1 cellular context compared by ENCODE assay signal in genomic region chr1:185156854-185157598, GRCh38.
TF ChIP-seq lines count a peak whose summit lies in the region.

TSS of gene SWT1 (plus strand) at chr1:185157167. CDS start at chr1:185160842, 3,675 bp downstream.
TSS of gene TRMT1L (minus strand) at chr1:185156953. CDS start at chr1:185156712, 241 bp downstream.

TF ChIP-seq in GM12878, 131 proteins besides CTCF, POLR2A, EP300 and RAD21 (continued from another document and continues in another):
- TF ChIP-seq NKRF (conservative IDR thresholded peaks at IDR 0.05) = 0 out of 2 replicates have a peak, but pooled peaks have one; percentile 59
- TF ChIP-seq HCFC1 (IDR thresholded peaks at IDR 0.05; ENCODE audit: low read length) = peak; percentile 96
- TF ChIP-seq ZNF384 (IDR thresholded peaks at IDR 0.05; ENCODE audit: borderline replicate concordance, low read depth, low read length) = no peak
- no peak for TF ChIP-seq RCOR1 (conservative IDR thresholded peaks at IDR 0.05; ENCODE audit: low read depth, low read length)
- TF ChIP-seq FOXM1 (IDR thresholded peaks at IDR 0.05; ENCODE audit: low read depth, low read length) = no peak
- no peak for TF ChIP-seq RBBP5 (conservative IDR thresholded peaks at IDR 0.05)
- no peak for TF ChIP-seq JUND (IDR thresholded peaks at IDR 0.05; ENCODE audit: low read depth, low read length)
- TF ChIP-seq TCF7 (IDR thresholded peaks at IDR 0.05; ENCODE audit: borderline replicate concordance) = no peak
- no peak for TF ChIP-seq SKIL (IDR thresholded peaks at IDR 0.05; ENCODE audit: low read depth, poor library complexity, severe bottlenecking)
- no peak for TF ChIP-seq SUPT20H (IDR thresholded peaks at IDR 0.05; ENCODE audit: borderline replicate concordance, control insufficient read depth, low read depth, low read length)
- no peak; the same call in 1 of the 2 replicates for TF ChIP-seq SMAD5 (IDR thresholded peaks at IDR 0.05; ENCODE audit: low read depth)
- TF ChIP-seq IRF5 (IDR thresholded peaks at IDR 0.05; ENCODE audit: borderline replicate concordance) = no peak
- peak; percentile 50; the same call in 1 of the 2 replicates for TF ChIP-seq SIN3A (IDR thresholded peaks at IDR 0.05; ENCODE audit: low read depth, low read length)
- TF ChIP-seq YBX1 (IDR thresholded peaks at IDR 0.05) = no peak
- TF ChIP-seq ZSCAN29 (IDR thresholded peaks at IDR 0.05) = no peak
- no peak for TF ChIP-seq TBL1XR1 (IDR thresholded peaks at IDR 0.05; ENCODE audit: low read depth, low read length)
- TF ChIP-seq CHD1 (IDR thresholded peaks at IDR 0.05; ENCODE audit: low read depth, low read length) = no peak
- TF ChIP-seq EED (IDR thresholded peaks at IDR 0.05; ENCODE audit: low read depth) = no peak
- TF ChIP-seq TAF1 (IDR thresholded peaks at IDR 0.05; ENCODE audit: borderline replicate concordance, low read depth, low read length) = peak; percentile 64; the same call in 1 of the 2 replicates
- TF ChIP-seq E4F1 (IDR thresholded peaks at IDR 0.05; ENCODE audit: borderline replicate concordance, partially characterized antibody) = no peak
- TF ChIP-seq MEF2B (IDR thresholded peaks at IDR 0.05; ENCODE audit: partially characterized antibody, poor library complexity, severe bottlenecking) = no peak
- no peak for TF ChIP-seq MAX (IDR thresholded peaks at IDR 0.05; ENCODE audit: low read depth, low read length)
- no peak for TF ChIP-seq NR2C2 (IDR thresholded peaks at IDR 0.05; ENCODE audit: borderline replicate concordance, control insufficient read depth, insufficient read length, low read depth)
- TF ChIP-seq E2F4 (IDR thresholded peaks at IDR 0.05; ENCODE audit: low read depth, low read length) = 0 out of 2 replicates have a peak, but pooled peaks have one; percentile 13
- no peak for TF ChIP-seq FOS (IDR thresholded peaks at IDR 0.05; ENCODE audit: borderline replicate concordance, extremely low read depth, insufficient read length)
- no peak for TF ChIP-seq MYB (IDR thresholded peaks at IDR 0.05; ENCODE audit: borderline replicate concordance, low read depth, low read length)
- TF ChIP-seq E2F8 (IDR thresholded peaks at IDR 0.05; ENCODE audit: low read depth, partially characterized antibody) = no peak
- TF ChIP-seq PRDM15 (CRISPR knock-in tag; IDR thresholded peaks at IDR 0.05) = no peak
- no peak for TF ChIP-seq ZBTB11 (CRISPR knock-in tag; IDR thresholded peaks at IDR 0.05)
- TF ChIP-seq ETV6 (conservative IDR thresholded peaks at IDR 0.05 in 1 of 2, IDR thresholded peaks at IDR 0.05 in 1 of 2; ENCODE audit: borderline replicate concordance in 1 of 2, low read depth in 1 of 2) = no peak
- no peak for TF ChIP-seq BCLAF1 (IDR thresholded peaks at IDR 0.05)
- no peak for TF ChIP-seq KAT2A (conservative IDR thresholded peaks at IDR 0.05; ENCODE audit: control insufficient read depth, low read depth, low read length)
